In the genomic region with DNA sequence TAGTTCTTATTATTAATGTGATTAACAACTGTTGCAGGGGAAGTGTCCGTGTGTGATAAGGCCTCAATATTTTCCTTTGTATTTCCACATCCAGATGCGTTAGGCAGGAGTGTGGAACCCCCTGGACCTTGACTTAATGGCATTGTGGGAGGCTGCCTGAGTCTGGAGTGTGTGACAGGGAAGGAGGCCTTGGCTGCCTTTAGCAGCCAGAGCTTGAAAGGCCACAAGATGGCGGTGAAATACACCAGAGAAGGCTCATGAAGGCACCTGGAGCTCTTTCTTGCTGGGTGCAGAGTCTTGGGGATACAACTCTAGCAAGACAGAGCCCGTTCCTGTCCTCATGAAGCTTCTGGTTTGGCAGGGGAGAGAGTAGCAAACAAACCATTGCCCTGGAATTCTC, we compare ENCODE assay signal across 13 cellular contexts. TPM values are rescaled to one million over a fixed set of nuclear protein-coding genes. Genes with fewer than 3 reads are reported as not detected.
A peak's percentile ranks its signal among the peaks of the same experiment; 100 is the strongest.
DNase-seq lines count a peak whose midpoint lies in the region; ATAC-seq and TF ChIP-seq lines count a peak whose summit lies in the region.
"Had no signal": no experiment of that assay in that cellular context is flagged by ENCODE, and none has a peak within 500 bp of the region (broad histone marks: within the 10 kb centered on the region; RNA-seq: fewer than 3 reads in every experiment).

No MANE protein-coding gene starts in this region.

- H3K4me3 ChIP-seq in OCI-LY7 (ENCODE audit: low read depth, low read length, poor library complexity, severe bottlenecking) (no peak overlapping the region), epithelial cell of esophagus (ENCODE audit: low read length) (no peak overlapping the region)

- ATAC-seq in esophagus mucosa, result no peak

- intact Hi-C loops in OCI-LY7 (cut with micrococcal nuclease; ENCODE audit: unreplicated experiment), result loop anchor here (10.0 kb wide), 1 partner anchor 121 kb away; no protein-coding TSS in a partner anchor

- H4K20me1 ChIP-seq in OCI-LY7 (ENCODE audit: insufficient read depth, low read length), result no peaks in the 10 kb centered on the region

- no peaks in the 10 kb centered on the region for H3K36me3 ChIP-seq in OCI-LY7 (ENCODE audit: insufficient read depth, low read length)

- H2AFZ ChIP-seq in OCI-LY7 (ENCODE audit: low read length), result no peak overlapping the region

- no peak overlapping the region for H3K27ac ChIP-seq in OCI-LY7 (ENCODE audit: low read depth, low read length, poor library complexity, severe bottlenecking)

- H3K79me2 ChIP-seq in OCI-LY7 (ENCODE audit: insufficient read depth, low read depth, low read length), result no peaks in the 10 kb centered on the region

- POLR2A ChIA-PET in OCI-LY7 (lab: Charles Lee), result no interaction called here

- H3K9me2 ChIP-seq in OCI-LY7 (ENCODE audit: insufficient read depth, low read length), result no peaks in the 10 kb centered on the region

- H3K4me2 ChIP-seq in OCI-LY7 (ENCODE audit: low read length), result no peak overlapping the region

- peak; percentile 5 for DNase-seq in ACHN
- no peak for DNase-seq in GM10266 (ENCODE audit: extremely low spot score)
- peak; percentile 4 for DNase-seq in OCI-LY7 (ENCODE audit: low spot score)
- peak; percentile 21 for DNase-seq in epithelial cell of esophagus (ENCODE audit: low read depth)
- no peak for DNase-seq in CD1c-positive myeloid dendritic cell (ENCODE audit: extremely low spot score)
- no peak for DNase-seq in globus pallidus (ENCODE audit: low spot score)
- no peak for DNase-seq in activated gamma-delta T cell (lab: John Stamatoyannopoulos, UW)
- DNase-seq: activated T-cell treated with anti-CD3 and anti-CD28 coated beads, Interleukin-2, amount 50 U/mL, for 24 hours; foreskin melanocyte; GOT3; NCI-H1048; stimulated activated CD4-positive, alpha-beta T cell treated with anti-CD3 and anti-CD28 coated beads, Interleukin-4, amount 100 ng/mL, for 4 hours had no signal

- BruUV-seq in OCI-LY7 (replicated peaks; lab: Mats Ljungman, UMichigan), result no TSS peak

- H3K4me1 ChIP-seq in OCI-LY7 (ENCODE audit: insufficient read depth, low read length, poor library complexity, severe bottlenecking), result no peaks in the 10 kb centered on the region

- TF ChIP-seq CTCF in GM10266 (IDR thresholded peaks at IDR 0.05; ENCODE audit: control insufficient read depth, insufficient read depth, low read depth, missing control alignments) (peak; percentile 24), OCI-LY7 (conservative IDR thresholded peaks at IDR 0.05; ENCODE audit: low read length) (0 out of 2 replicates have a peak, but pooled peaks have one; percentile 21), epithelial cell of esophagus (IDR thresholded peaks at IDR 0.05; ENCODE audit: insufficient read depth, low read depth, low read length, missing control alignments) (peak; percentile 29)

- no peaks in the 10 kb centered on the region for H3K9me3 ChIP-seq in OCI-LY7 (ENCODE audit: low read length)

- in situ Hi-C loops in ACHN (cut with HindIII; ENCODE audit: low pct_ligation_motif_present, low pct_unique_long_range_greater_than_20kb, low sequenced_read_pairs), result no loop called here

- CTCF ChIA-PET in OCI-LY7 (lab: Charles Lee; ENCODE audit: unreplicated experiment), result no interaction called here

RNA-seq across cellular contexts. Expression of a gene that starts 36.9 kb away (rescaled TPM):
- total RNA-seq in OCI-LY7 (2014; rRNA removed; shearing (Covaris generic)), result 154 and 264 TPM in 2 replicates
- 71.8 and 77.6 TPM in 2 replicates for total RNA-seq in OCI-LY7 (2022)
- 35.3 TPM for total RNA-seq in esophagus mucosa

Comparison
In these comparisons a context has a peak if more than half of its experiments do, and no peak if none do; other contexts are left out.
1. DNase-seq: peak in ACHN (single experiment), OCI-LY7 (single experiment) and epithelial cell of esophagus (single experiment); none in GM10266 (single experiment), CD1c-positive myeloid dendritic cell (single experiment), globus pallidus (single experiment) and activated gamma-delta T cell (single experiment).
2. Peak in every context shown above with its lines, with median percentiles within 50 percentile points of each other: CTCF ChIP-seq.